ENCODE assay signal across 24 cellular contexts in the genomic region with DNA sequence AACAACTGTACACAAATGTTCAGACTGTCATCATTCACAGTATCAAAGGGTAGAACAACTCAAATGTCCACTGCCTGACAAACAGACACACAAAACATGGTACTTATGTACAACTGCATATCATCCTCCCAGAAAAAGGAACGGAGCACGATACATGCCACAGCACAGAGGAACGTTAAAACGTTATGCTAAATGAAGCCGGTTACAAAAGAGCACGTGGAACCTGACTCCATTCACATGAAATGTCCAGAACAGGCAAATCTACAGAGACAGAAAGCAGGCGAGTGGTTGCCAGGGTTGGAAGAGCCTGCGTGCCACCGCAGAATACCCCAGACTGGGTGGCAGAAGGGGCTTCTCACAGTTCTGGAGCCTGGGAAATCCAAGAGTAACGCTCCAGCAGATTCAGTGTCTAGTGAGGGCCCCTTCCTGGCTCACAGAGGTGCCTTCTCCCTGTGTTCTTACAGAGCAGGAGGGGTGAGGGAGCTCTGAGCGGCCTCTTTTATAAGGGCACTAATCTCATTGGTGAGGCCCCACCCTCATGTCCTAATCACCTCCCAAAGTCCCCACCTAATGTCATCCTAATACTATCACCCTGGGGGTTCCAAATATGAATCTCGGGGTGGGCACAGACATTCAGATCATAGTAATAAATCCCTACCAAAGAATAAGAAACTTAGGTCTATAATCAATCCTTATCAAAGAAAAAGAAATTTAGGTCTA. TPM values are rescaled to one million over a fixed set of nuclear protein-coding genes. Genes with fewer than 3 reads are reported as not detected.
A peak's percentile ranks its signal among the peaks of the same experiment; 100 is the strongest.
DNase-seq lines count a peak whose midpoint lies in the region; ATAC-seq, FAIRE-seq and TF ChIP-seq lines count a peak whose summit lies in the region.
"Had no signal": no experiment of that assay in that cellular context is flagged by ENCODE, and none has a peak within 500 bp of the region (broad histone marks: within the 10 kb centered on the region; RNA-seq: fewer than 3 reads in every experiment).

No MANE protein-coding gene starts in this region.

- TF ChIP-seq CTCF in DND-41 (IDR thresholded peaks at IDR 0.05; ENCODE audit: borderline replicate concordance, extremely low read depth, low read length, poor library complexity, severe bottlenecking) (no peak), osteoblast (IDR thresholded peaks at IDR 0.05; ENCODE audit: extremely low read depth, low read depth, low read length) (no peak), lower leg skin (IDR thresholded peaks at IDR 0.05) (no peak)

- no peak overlapping the region for H3K4me3 Mint-ChIP-seq in activated CD8-positive, alpha-beta memory T cell treated with anti-CD3 and anti-CD28 coated beads, Interleukin-2, amount 10 ng/mL, durations not matched to agents 7 days and 5 days
- H3K4me3 Mint-ChIP-seq in activated T-helper 1 cell treated with anti-CD3 and anti-CD28 coated beads, Interleukin-12 subunit alpha, Interleukin-12 subunit beta, Interleukin-2, Interleukin-4 antibody, amounts not matched to agents 30 ng/mL and 10 ng/mL and 1 ng/mL, durations not matched to agents 14 hours and 24 hours and 36 hours: peak overlapping the region; percentile 40
- H3K4me3 Mint-ChIP-seq: stimulated activated memory B cell treated with anti-CD40 and anti-IgM and Interleukin-4, amounts not matched to agents 10 μg/mL and 1 μg/mL and 100 μg/mL, for 72 hours had no signal

- peaks cover 61% of the 10 kb centered on the region for H3K4me1 Mint-ChIP-seq in activated CD8-positive, alpha-beta memory T cell treated with anti-CD3 and anti-CD28 coated beads, Interleukin-2, amount 10 ng/mL, durations not matched to agents 7 days and 5 days
- H3K4me1 Mint-ChIP-seq in activated T-helper 1 cell treated with anti-CD3 and anti-CD28 coated beads, Interleukin-12 subunit alpha, Interleukin-12 subunit beta, Interleukin-2, Interleukin-4 antibody, amounts not matched to agents 30 ng/mL and 10 ng/mL and 1 ng/mL, durations not matched to agents 14 hours and 24 hours and 36 hours (ENCODE audit: low read depth): peaks cover 35% of the 10 kb centered on the region

- DNase-seq in activated CD8-positive, alpha-beta memory T cell treated with anti-CD3 and anti-CD28 coated beads, Interleukin-2, amount 50 U/mL, for 4 hours: peak; percentile 4
- no peak for DNase-seq in activated CD8-positive, alpha-beta memory T cell treated with anti-CD3 and anti-CD28 coated beads, Interleukin-2, amount 10 ng/mL, durations not matched to agents 7 days and 5 days
- DNase-seq in DND-41 (no peak), osteoblast (ENCODE audit: insufficient read length, low spot score, missing footprints) (peak; percentile 19), HTR-8/SVneo (ENCODE audit: insufficient read length, low spot score) (no peak), lower leg skin (ENCODE audit: low spot score in 2 of 2) (no peak), ureter (ENCODE audit: low spot score) (no peak)
- no peak for DNase-seq in activated T-helper 1 cell treated with anti-CD3 and anti-CD28 coated beads, Interleukin-12 subunit alpha, Interleukin-12 subunit beta, Interleukin-2, Interleukin-4 antibody, amounts not matched to agents 30 ng/mL and 10 ng/mL and 1 ng/mL, durations not matched to agents 14 hours and 24 hours and 36 hours (ENCODE audit: low spot score)
- DNase-seq: activated CD8-positive, alpha-beta T cell treated with anti-CD3 and anti-CD28 coated beads, Interleukin-2, amount 10 ng/mL, durations not matched to agents 7 days and 5 days; body of pancreas; Calu3; H7; mesenchymal stem cell; NCI-H1105 treated with DMSO at 0.1 percent for 48 hours; NCI-H2081; OCI-M1; stimulated activated CD4-positive, alpha-beta T cell treated with anti-CD3 and anti-CD28 coated beads, Interleukin-2, amount 100 ng/mL, for 24 hours; uterus had no signal

- no peaks in the 10 kb centered on the region for H3K27me3 Mint-ChIP-seq in activated CD8-positive, alpha-beta memory T cell treated with anti-CD3 and anti-CD28 coated beads, Interleukin-2, amount 10 ng/mL, durations not matched to agents 7 days and 5 days
- no peaks in the 10 kb centered on the region for H3K27me3 Mint-ChIP-seq in activated T-helper 1 cell treated with anti-CD3 and anti-CD28 coated beads, Interleukin-12 subunit alpha, Interleukin-12 subunit beta, Interleukin-2, Interleukin-4 antibody, amounts not matched to agents 30 ng/mL and 10 ng/mL and 1 ng/mL, durations not matched to agents 14 hours and 24 hours and 36 hours (ENCODE audit: insufficient read depth)
- H3K27me3 Mint-ChIP-seq: stimulated activated memory B cell treated with anti-CD40 and anti-IgM and Interleukin-4, amounts not matched to agents 10 μg/mL and 1 μg/mL and 100 μg/mL, for 72 hours had no signal

- WGBS in lower leg skin, 2 donors: 92% methylated on average over 12 of the region's 12 CpGs

- H3K27me3 ChIP-seq in DND-41 (ENCODE audit: insufficient read depth, low read length, poor library complexity): no peaks in the 10 kb centered on the region
- H3K27me3 ChIP-seq in osteoblast (ENCODE audit: insufficient read depth, low read length): no peaks in the 10 kb centered on the region
- H3K27me3 ChIP-seq: body of pancreas, heart left ventricle, suprapubic skin, uterus had no signal

- no peak for FAIRE-seq in HTR-8/SVneo (lab: Jason Lieb, UNC)
- FAIRE-seq: GM12892 had no signal

- H3K36me3 Mint-ChIP-seq in activated CD8-positive, alpha-beta memory T cell treated with anti-CD3 and anti-CD28 coated beads, Interleukin-2, amount 10 ng/mL, durations not matched to agents 7 days and 5 days: peaks cover 47% of the 10 kb centered on the region
- H3K36me3 Mint-ChIP-seq in activated T-helper 1 cell treated with anti-CD3 and anti-CD28 coated beads, Interleukin-12 subunit alpha, Interleukin-12 subunit beta, Interleukin-2, Interleukin-4 antibody, amounts not matched to agents 30 ng/mL and 10 ng/mL and 1 ng/mL, durations not matched to agents 14 hours and 24 hours and 36 hours (ENCODE audit: low read depth): peaks cover 38% of the 10 kb centered on the region

- H3K79me2 ChIP-seq in DND-41 (ENCODE audit: insufficient read depth, low read length): peaks cover 77% of the 10 kb centered on the region
- H3K79me2 ChIP-seq in osteoblast (ENCODE audit: insufficient read depth, low read length): peaks cover 2% of the 10 kb centered on the region

- H3K9ac ChIP-seq in DND-41 (ENCODE audit: low read depth, low read length): no peak overlapping the region

- CTCF ChIA-PET in activated CD8-positive, alpha-beta memory T cell treated with anti-CD3 and anti-CD28 coated beads, Interleukin-2, amount 10 ng/mL, durations not matched to agents 7 days and 5 days (lab: Charles Lee): interaction anchor here (0.9 kb wide), 1 partner anchor 154 kb away, joined by 3 read pairs; no protein-coding TSS in a partner anchor

- H3K27ac Mint-ChIP-seq in activated CD8-positive, alpha-beta memory T cell treated with anti-CD3 and anti-CD28 coated beads, Interleukin-2, amount 10 ng/mL, durations not matched to agents 7 days and 5 days: no peak overlapping the region
- no peak overlapping the region for H3K27ac Mint-ChIP-seq in activated T-helper 1 cell treated with anti-CD3 and anti-CD28 coated beads, Interleukin-12 subunit alpha, Interleukin-12 subunit beta, Interleukin-2, Interleukin-4 antibody, amounts not matched to agents 30 ng/mL and 10 ng/mL and 1 ng/mL, durations not matched to agents 14 hours and 24 hours and 36 hours

- peaks cover 69% of the 10 kb centered on the region for H3K4me1 ChIP-seq in DND-41 (ENCODE audit: insufficient read depth, low read length)
- H3K4me1 ChIP-seq in osteoblast (ENCODE audit: insufficient read depth, low read length): peaks cover 8% of the 10 kb centered on the region

- TF ChIP-seq POLR2A in lower leg skin (IDR thresholded peaks at IDR 0.05): no peak

- H2AFZ ChIP-seq in DND-41 (ENCODE audit: low read depth, low read length) (no peak overlapping the region), osteoblast (ENCODE audit: low read length) (no peak overlapping the region)

- ATAC-seq in activated CD8-positive, alpha-beta memory T cell treated with anti-CD3 and anti-CD28 coated beads, Interleukin-2, amount 10 ng/mL, durations not matched to agents 7 days and 5 days: no peak
- no peak for ATAC-seq in DND-41 (ENCODE audit: insufficient read depth, low read depth)
- ATAC-seq: activated CD8-positive, alpha-beta T cell treated with anti-CD3 and anti-CD28 coated beads, Interleukin-2, amount 10 ng/mL, durations not matched to agents 7 days and 5 days; body of pancreas; heart left ventricle; stimulated activated memory B cell treated with anti-CD40 and anti-IgM and Interleukin-4, amounts not matched to agents 10 μg/mL and 1 μg/mL and 100 μg/mL, for 72 hours had no signal

- H3K4me2 ChIP-seq in DND-41 (ENCODE audit: insufficient read depth, low read length) (peak overlapping the region; percentile 62), osteoblast (ENCODE audit: insufficient read depth, low read length) (no peak overlapping the region)
- H3K4me2 ChIP-seq: smooth muscle cell had no signal

- H4K20me1 ChIP-seq in DND-41 (ENCODE audit: insufficient read depth, low read length) (no peaks in the 10 kb centered on the region), osteoblast (ENCODE audit: insufficient read depth, low read length) (no peaks in the 10 kb centered on the region)

- H3K27ac ChIP-seq in DND-41 (ENCODE audit: low read length) (peak overlapping the region; percentile 23), osteoblast (ENCODE audit: low read depth, low read length) (no peak overlapping the region)
- H3K27ac ChIP-seq: body of pancreas, epithelial cell of prostate, suprapubic skin, uterus had no signal

- H3K9me3 ChIP-seq in DND-41 (ENCODE audit: insufficient read depth, low read length, severe bottlenecking) (peaks cover 32% of the 10 kb centered on the region), osteoblast (ENCODE audit: low read depth, low read length) (no peaks in the 10 kb centered on the region)
- H3K9me3 ChIP-seq: body of pancreas had no signal

- peaks cover 17% of the 10 kb centered on the region for H3K9me3 Mint-ChIP-seq in activated CD8-positive, alpha-beta memory T cell treated with anti-CD3 and anti-CD28 coated beads, Interleukin-2, amount 10 ng/mL, durations not matched to agents 7 days and 5 days (ENCODE audit: low read depth)
- H3K9me3 Mint-ChIP-seq in activated T-helper 1 cell treated with anti-CD3 and anti-CD28 coated beads, Interleukin-12 subunit alpha, Interleukin-12 subunit beta, Interleukin-2, Interleukin-4 antibody, amounts not matched to agents 30 ng/mL and 10 ng/mL and 1 ng/mL, durations not matched to agents 14 hours and 24 hours and 36 hours: peaks cover 26% of the 10 kb centered on the region

- peaks cover 38% of the 10 kb centered on the region for H3K36me3 ChIP-seq in DND-41 (ENCODE audit: insufficient read depth, low read length)
- peaks cover 4% of the 10 kb centered on the region for H3K36me3 ChIP-seq in osteoblast (ENCODE audit: insufficient read depth, low read length)
- H3K36me3 ChIP-seq: uterus had no signal

- intact Hi-C loops in activated T-helper 1 cell treated with anti-CD3 and anti-CD28 coated beads, Interleukin-12 subunit alpha, Interleukin-12 subunit beta, Interleukin-2, Interleukin-4 antibody, amounts not matched to agents 30 ng/mL and 10 ng/mL and 1 ng/mL, durations not matched to agents 14 hours and 24 hours and 36 hours (cut with micrococcal nuclease): loop anchor here (10.0 kb wide), 1 partner anchor 182 kb away; no protein-coding TSS in a partner anchor
- intact Hi-C loops in lower leg skin (cut with DNase I; ENCODE audit: low total_unique reads): no loop called here

- peak overlapping the region in 1 of 2 experiments; percentile 49; a peak in 2 of 4 replicates for H3K4me3 ChIP-seq in DND-41 (ENCODE audit: low read depth in 1 of 2, low read length in 2 of 2)
- no peak overlapping the region for H3K4me3 ChIP-seq in osteoblast (ENCODE audit: insufficient read depth, low read length)
- no peak overlapping the region for H3K4me3 ChIP-seq in lower leg skin (ENCODE audit: low read depth, poor library complexity, severe bottlenecking)
- H3K4me3 ChIP-seq: body of pancreas, smooth muscle cell, suprapubic skin, uterus had no signal

RNA-seq across cellular contexts. Expression of a gene that starts 32.5 kb away (rescaled TPM):
- 10 to 100 TPM; 42.9 to 49.9 TPM for total RNA-seq in activated CD8-positive, alpha-beta memory T cell treated with anti-CD3 and anti-CD28 coated beads, Interleukin-2, amount 10 ng/mL, durations not matched to agents 7 days and 5 days
- 31.1 and 31.4 TPM in 2 replicates for total RNA-seq in activated T-helper 1 cell treated with anti-CD3 and anti-CD28 coated beads, Interleukin-12 subunit alpha, Interleukin-12 subunit beta, Interleukin-2, Interleukin-4 antibody, amounts not matched to agents 30 ng/mL and 10 ng/mL and 1 ng/mL, durations not matched to agents 14 hours and 24 hours and 36 hours
- total RNA-seq in osteoblast (137 and 140 TPM in 2 replicates), lower leg skin (100 to 1,000 TPM; 208 to 343 (median 296) TPM), ureter (74.4 TPM)

Comparison
In these comparisons a context has a peak if more than half of its experiments do, and no peak if none do; other contexts are left out.
1. DNase-seq: peak in activated CD8-positive, alpha-beta memory T cell treated with anti-CD3 and anti-CD28 coated beads, Interleukin-2, amount 50 U/mL, for 4 hours (single experiment) and osteoblast (single experiment); none in activated CD8-positive, alpha-beta memory T cell treated with anti-CD3 and anti-CD28 coated beads, Interleukin-2, amount 10 ng/mL, durations not matched to agents 7 days and 5 days (single experiment), DND-41 (single experiment), activated T-helper 1 cell treated with anti-CD3 and anti-CD28 coated beads, Interleukin-12 subunit alpha, Interleukin-12 subunit beta, Interleukin-2, Interleukin-4 antibody, amounts not matched to agents 30 ng/mL and 10 ng/mL and 1 ng/mL, durations not matched to agents 14 hours and 24 hours and 36 hours (single experiment), HTR-8/SVneo (single experiment), lower leg skin (0 of 2) and ureter (single experiment).